Comparison of ENCODE assay signal across 20 cellular contexts in the genomic region with DNA sequence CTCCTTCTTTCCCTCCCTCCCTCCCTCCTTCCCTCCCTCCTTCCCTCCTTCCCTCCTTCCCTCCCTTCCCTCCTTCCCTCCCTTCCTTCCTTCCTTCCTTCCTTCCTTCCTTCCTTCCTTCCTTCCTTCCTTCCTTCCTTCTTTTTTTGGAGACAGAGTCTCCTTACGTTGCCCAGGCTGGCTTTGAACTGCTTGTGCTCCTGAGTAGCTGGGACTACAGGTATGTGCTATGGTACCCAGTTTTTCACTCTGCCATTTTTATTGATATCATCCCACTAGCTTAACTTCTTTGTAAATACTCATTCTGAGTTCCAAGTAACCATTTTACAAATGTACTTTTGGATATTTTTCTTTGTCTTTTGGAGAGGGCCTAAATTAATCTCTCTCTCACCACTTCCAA.
"Had no signal": no experiment of that assay in that cellular context is flagged by ENCODE, and none has a peak within 500 bp of the region (broad histone marks: within the 10 kb centered on the region; RNA-seq: fewer than 3 reads in every experiment).

No MANE protein-coding gene starts in this region.

- H3K9ac ChIP-seq: KMS-11 had no signal

- H3K27ac ChIP-seq: KMS-11, RWPE1 had no signal

- ATAC-seq: Panc1, PC-3 had no signal

- DNase-seq: Kasumi-1, MV-4-11, NCI-H1048, NCI-H1105, NCI-H1417, NCI-H1436 treated with DMSO at 0.1 percent for 48 hours, NCI-H1694, NCI-H187 treated with DMSO at 0.1 percent for 48 hours, NCI-H2029 treated with DMSO at 0.1 percent for 48 hours, NCI-H2171 treated with DMSO at 0.1 percent for 48 hours, NCI-H2227 treated with DMSO at 0.1 percent for 48 hours, NCI-H524, NCI-H526 treated with DMSO at 0.1 percent for 48 hours, NCI-H774, SHP77, T-helper 1 cell had no signal

- H3K4me2 ChIP-seq: KMS-11 had no signal
